In genomic region chr5:150660108-150660831, GRCh38 we compare ENCODE assay signal across 21 cellular contexts. TPM values are rescaled to one million over a fixed set of nuclear protein-coding genes. Genes with fewer than 3 reads are reported as not detected.
DNase-seq lines count a peak whose midpoint lies in the region; ATAC-seq, FAIRE-seq and TF ChIP-seq lines count a peak whose summit lies in the region.
"Had no signal": no experiment of that assay in that cellular context is flagged by ENCODE, and none has a peak within 500 bp of the region (broad histone marks: within the 10 kb centered on the region; RNA-seq: fewer than 3 reads in every experiment).

No MANE protein-coding gene starts in this region.

- no peak overlapping the region for H3K18ac ChIP-seq in trophoblast cell (ENCODE audit: low read length)

- H3K79me2 ChIP-seq in hepatocyte (no peaks in the 10 kb centered on the region), trophoblast cell (ENCODE audit: control insufficient read depth, insufficient read depth, low read length, poor library complexity) (peaks cover 6% of the 10 kb centered on the region)

- no peaks in the 10 kb centered on the region for H3K9me3 ChIP-seq in heart left ventricle
- no peaks in the 10 kb centered on the region for H3K9me3 ChIP-seq in hepatocyte (ENCODE audit: low read depth)
- H3K9me3 ChIP-seq in trophoblast cell (ENCODE audit: insufficient read depth, low read depth, low read length) = no peaks in the 10 kb centered on the region
- H3K9me3 ChIP-seq: sigmoid colon, transverse colon had no signal

- H3K36me3 Mint-ChIP-seq in activated CD4-positive, alpha-beta memory T cell treated with anti-CD3 and anti-CD28 coated beads, Interleukin-2, amount 10 ng/mL, durations not matched to agents 7 days and 5 days (ENCODE audit: low read depth) = no peaks in the 10 kb centered on the region
- H3K36me3 Mint-ChIP-seq: CD8-positive, alpha-beta memory T cell; naive thymus-derived CD8-positive, alpha-beta T cell had no signal

- H3K79me1 ChIP-seq in trophoblast cell (ENCODE audit: low read length) = peaks cover 17% of the 10 kb centered on the region

- intact Hi-C loops in heart left ventricle (cut with DNase I) (no loop called here), Right ventricle myocardium inferior (cut with DNase I) (no loop called here)

- no peak overlapping the region for H3K4ac ChIP-seq in trophoblast cell (ENCODE audit: low read depth, low read length)

- peak overlapping the region; percentile 27 for H2BK12ac ChIP-seq in trophoblast cell (ENCODE audit: low read length)

- H3K36me3 ChIP-seq in heart left ventricle (no peaks in the 10 kb centered on the region), hepatocyte (replicated peaks; ENCODE audit: insufficient read depth, low read depth) (no peaks in the 10 kb centered on the region), trophoblast cell (ENCODE audit: control insufficient read depth in 1 of 2, insufficient read depth in 2 of 2, low read length in 2 of 2) (no peaks in the 10 kb centered on the region)
- H3K36me3 ChIP-seq: sigmoid colon, transverse colon had no signal

- H3K4me3 ChIP-seq in heart left ventricle (no peak overlapping the region), hepatocyte (no peak overlapping the region), trophoblast cell (ENCODE audit: low read depth, low read length) (no peak overlapping the region)
- H3K4me3 ChIP-seq: sigmoid colon, transverse colon had no signal

- H3K4me1 ChIP-seq in heart left ventricle (peaks cover 0 to 58% (median 33%) of the 10 kb centered on the region in 12 donors), hepatocyte (ENCODE audit: insufficient read depth) (peaks cover 22% of the 10 kb centered on the region), trophoblast cell (ENCODE audit: control insufficient read depth in 1 of 2, insufficient read depth in 2 of 2, low read length in 2 of 2) (peaks cover 15 to 37% of the 10 kb centered on the region in 2 experiments)

- peak overlapping the region; percentile 50 for H2AK5ac ChIP-seq in trophoblast cell (ENCODE audit: low read length)

- no peak overlapping the region for H3K4me3 Mint-ChIP-seq in activated CD4-positive, alpha-beta memory T cell treated with anti-CD3 and anti-CD28 coated beads, Interleukin-2, amount 10 ng/mL, durations not matched to agents 7 days and 5 days
- H3K4me3 Mint-ChIP-seq: CD8-positive, alpha-beta memory T cell; naive thymus-derived CD8-positive, alpha-beta T cell had no signal

- TF ChIP-seq POLR2A in heart left ventricle (IDR thresholded peaks at IDR 0.05) = no peak
- TF ChIP-seq POLR2A in H54 (IDR thresholded peaks at IDR 0.05; ENCODE audit: low read depth, low read length) = no peak

- DNase-seq in heart left ventricle (no peak), Right ventricle myocardium inferior (ENCODE audit: missing footprints) (no peak), hepatocyte (ENCODE audit: low spot score) (peak; percentile 13), trophoblast cell (no peak), NCI-H146 (lab: John Stamatoyannopoulos, UW) (no peak), H54 (ENCODE audit: insufficient read length, low spot score) (no peak)
- DNase-seq in effector CD4-positive, alpha-beta T cell = no peak
- no peak for DNase-seq in activated CD4-positive, alpha-beta memory T cell treated with anti-CD3 and anti-CD28 coated beads, Interleukin-2, amount 10 ng/mL, durations not matched to agents 7 days and 5 days
- DNase-seq: CD8-positive, alpha-beta memory T cell; GOT3; naive thymus-derived CD8-positive, alpha-beta T cell; NCI-H187 treated with DMSO at 0.1 percent for 48 hours; NCI-H524 treated with DMSO at 0.1 percent for 48 hours; PC-3; stimulated activated CD4-positive, alpha-beta T cell treated with anti-CD3 and anti-CD28 coated beads, Interleukin-4, amount 100 ng/mL, for 1 hour; stimulated activated CD8-positive, alpha-beta memory T cell treated with anti-CD3 and anti-CD28 coated beads, Interleukin-4, amount 100 ng/mL, for 48 hours; transverse colon had no signal

- H3K27me3 Mint-ChIP-seq in activated CD4-positive, alpha-beta memory T cell treated with anti-CD3 and anti-CD28 coated beads, Interleukin-2, amount 10 ng/mL, durations not matched to agents 7 days and 5 days = peaks cover 11% of the 10 kb centered on the region

- CTCF ChIA-PET in activated CD4-positive, alpha-beta memory T cell treated with anti-CD3 and anti-CD28 coated beads, Interleukin-2, amount 10 ng/mL, durations not matched to agents 7 days and 5 days (lab: Charles Lee) = interaction anchor here (1.8 kb wide), 1 partner anchor 40 kb away, joined by 8 read pairs; the partner anchor contains the start of gene RBM22

- H4K20me1 ChIP-seq in hepatocyte (ENCODE audit: insufficient read depth, poor library complexity, severe bottlenecking) = no peaks in the 10 kb centered on the region

- no peak for ATAC-seq in heart left ventricle
- no peak for ATAC-seq in Right ventricle myocardium inferior
- ATAC-seq: naive thymus-derived CD8-positive, alpha-beta T cell; PC-3 had no signal

- POLR2A ChIA-PET in activated CD4-positive, alpha-beta memory T cell treated with anti-CD3 and anti-CD28 coated beads, Interleukin-2, amount 10 ng/mL, durations not matched to agents 7 days and 5 days (lab: Charles Lee) = no interaction called here

- H3K14ac ChIP-seq in trophoblast cell (ENCODE audit: low read length) = peak overlapping the region; percentile 34

- H3K9me2 ChIP-seq in hepatocyte (replicated peaks; ENCODE audit: insufficient read depth) = no peaks in the 10 kb centered on the region

- no peak overlapping the region for H3K9ac ChIP-seq in trophoblast cell (ENCODE audit: low read length)

- H3K27me3 ChIP-seq in heart left ventricle = no peaks in the 10 kb centered on the region
- no peaks in the 10 kb centered on the region for H3K27me3 ChIP-seq in hepatocyte
- no peaks in the 10 kb centered on the region for H3K27me3 ChIP-seq in trophoblast cell (ENCODE audit: insufficient read depth, low read length)
- H3K27me3 ChIP-seq: sigmoid colon had no signal

- no peak overlapping the region for H3K23ac ChIP-seq in trophoblast cell (ENCODE audit: low read length)

- H4K91ac ChIP-seq in trophoblast cell (ENCODE audit: low read depth, low read length) = peak overlapping the region; percentile 29

- no peak overlapping the region for H4K12ac ChIP-seq in trophoblast cell (ENCODE audit: low read depth, low read length)

- no peak overlapping the region for H3K27ac Mint-ChIP-seq in activated CD4-positive, alpha-beta memory T cell treated with anti-CD3 and anti-CD28 coated beads, Interleukin-2, amount 10 ng/mL, durations not matched to agents 7 days and 5 days
- H3K27ac Mint-ChIP-seq: activated T-helper 2 cell treated with anti-CD3 and anti-CD28 coated beads, Interferon-gamma antibody, Interleukin-2, Interleukin-4, amounts not matched to agents 10 μg/mL and 5 μg/mL and 100 μg/mL, durations not matched to agents 14 hours and 24 hours and 36 hours; CD8-positive, alpha-beta memory T cell had no signal

- FAIRE-seq in H54 (lab: Jason Lieb, UNC) = no peak

- WGBS in heart left ventricle, 4 donors = 44 to 54% (median 46%) methylated on average over 4 of the region's 4 CpGs
- 38% methylated on average over 4 of the region's 4 CpGs for WGBS in hepatocyte (ENCODE audit: low lambda C conversion rate, missing lambda C conversion rate)
- WGBS in trophoblast cell (ENCODE audit: extremely low coverage, insufficient coverage, insufficient read length) = no CpG with 5 or more reads among the region's 4 CpGs

- H3K4me2 ChIP-seq in hepatocyte (no peak overlapping the region), trophoblast cell (ENCODE audit: low read length) (no peak overlapping the region)

- no peak overlapping the region for H2AFZ ChIP-seq in hepatocyte
- H2AFZ ChIP-seq in trophoblast cell (ENCODE audit: insufficient read depth, low read length, poor library complexity) = no peak overlapping the region

- no peaks in the 10 kb centered on the region for H3K9me3 Mint-ChIP-seq in activated CD4-positive, alpha-beta memory T cell treated with anti-CD3 and anti-CD28 coated beads, Interleukin-2, amount 10 ng/mL, durations not matched to agents 7 days and 5 days
- H3K9me3 Mint-ChIP-seq: activated T-helper 2 cell treated with anti-CD3 and anti-CD28 coated beads, Interferon-gamma antibody, Interleukin-2, Interleukin-4, amounts not matched to agents 10 μg/mL and 5 μg/mL and 100 μg/mL, durations not matched to agents 14 hours and 24 hours and 36 hours; CD8-positive, alpha-beta memory T cell; naive thymus-derived CD8-positive, alpha-beta T cell had no signal

- no peak for TF ChIP-seq CTCF in heart left ventricle (IDR thresholded peaks at IDR 0.05)
- no peak for TF ChIP-seq CTCF in hepatocyte (IDR thresholded peaks at IDR 0.05; ENCODE audit: poor library complexity)

- H3K4me1 Mint-ChIP-seq in activated CD4-positive, alpha-beta memory T cell treated with anti-CD3 and anti-CD28 coated beads, Interleukin-2, amount 10 ng/mL, durations not matched to agents 7 days and 5 days = peaks cover 7% of the 10 kb centered on the region

- no peak overlapping the region for H4K8ac ChIP-seq in trophoblast cell (ENCODE audit: low read depth, low read length)

- H3K27ac ChIP-seq in heart left ventricle = peak overlapping the region in 8 of 12 donors; percentile 17 to 96 (median 36)
- H3K27ac ChIP-seq in hepatocyte = no peak overlapping the region
- H3K27ac ChIP-seq in trophoblast cell (ENCODE audit: low read depth, low read length) = no peak overlapping the region
- H3K27ac ChIP-seq: transverse colon, VCaP had no signal

- H2BK5ac ChIP-seq in trophoblast cell (ENCODE audit: low read depth, low read length, poor library complexity) = no peak overlapping the region

- H2BK120ac ChIP-seq in trophoblast cell (ENCODE audit: insufficient read depth, low read length, poor library complexity) = no peak overlapping the region

RNA-seq across cellular contexts. Expression of gene MYOZ3, which starts 0.8 kb away (rescaled TPM):
- total RNA-seq in heart left ventricle (10 to 100 TPM in 1 of 9 donors, 1 to 10 TPM in 8; 1.8 to 10.2 (median 5.1) TPM), Right ventricle myocardium inferior (5.5 TPM), hepatocyte (0.92 and 1.1 TPM in 2 replicates)
- polyA plus RNA-seq in heart left ventricle (1 to 10 TPM; 1.2 to 4.6 TPM), hepatocyte (0.83 and 1.8 TPM in 2 replicates)
- 9.5 and 10.0 TPM in 2 replicates for polyA plus RNA-seq in trophoblast cell (2013)
- under 1 TPM in 1 of 2 experiments, not detected in 1; 0.13 TPM for total RNA-seq in activated CD4-positive, alpha-beta memory T cell treated with anti-CD3 and anti-CD28 coated beads, Interleukin-2, amount 10 ng/mL, durations not matched to agents 7 days and 5 days
- total RNA-seq: CD8-positive, alpha-beta memory T cell; HT-29; naive thymus-derived CD8-positive, alpha-beta T cell; PC-3; transverse colon had no signal
- polyA plus RNA-seq: CD8-positive, alpha-beta memory T cell had no signal

RNA-seq across cellular contexts. Expression of gene SYNPO, which starts 19.8 kb away (rescaled TPM):
- total RNA-seq in heart left ventricle (100 to 1,000 TPM; 444 to 782 (median 590) TPM), Right ventricle myocardium inferior (587 TPM), hepatocyte (6.9 and 8.4 TPM in 2 replicates)
- polyA plus RNA-seq in heart left ventricle (100 to 1,000 TPM; 304 to 791 TPM), hepatocyte (5.3 and 7.1 TPM in 2 replicates)
- polyA plus RNA-seq in trophoblast cell (2013) = 52.3 and 58.9 TPM in 2 replicates
- under 1 TPM; 0.08 to 0.10 TPM for total RNA-seq in activated CD4-positive, alpha-beta memory T cell treated with anti-CD3 and anti-CD28 coated beads, Interleukin-2, amount 10 ng/mL, durations not matched to agents 7 days and 5 days
- polyA plus RNA-seq: CD8-positive, alpha-beta memory T cell; naive thymus-derived CD8-positive, alpha-beta T cell had no signal

RNA-seq across cellular contexts. Expression of gene RBM22, which starts 40.6 kb away (rescaled TPM):
- total RNA-seq in heart left ventricle = 10 to 100 TPM; 23.5 to 42.3 (median 28.0) TPM
- 10 to 100 TPM; 19.2 to 24.6 TPM for polyA plus RNA-seq in heart left ventricle
- total RNA-seq in Right ventricle myocardium inferior = 30.5 TPM
- total RNA-seq in hepatocyte = 39.3 and 42.6 TPM in 2 replicates
- polyA plus RNA-seq in hepatocyte = 32.9 and 38.6 TPM in 2 replicates
- polyA plus RNA-seq in trophoblast cell (2013) = 50.4 and 51.3 TPM in 2 replicates
- total RNA-seq in activated CD4-positive, alpha-beta memory T cell treated with anti-CD3 and anti-CD28 coated beads, Interleukin-2, amount 10 ng/mL, durations not matched to agents 7 days and 5 days = 10 to 100 TPM; 66.8 to 70.7 TPM

Comparison
In these comparisons a context has a peak if more than half of its experiments do, and no peak if none do; other contexts are left out.
1. H3K27ac ChIP-seq: peak in heart left ventricle (8 of 12); none in hepatocyte (single experiment) and trophoblast cell (single experiment).
2. RNA of gene SYNPO, which starts 19.8 kb away (total RNA-seq): 444 to 782 TPM in heart left ventricle and 587 TPM in Right ventricle myocardium inferior (single experiment); 6.9 to 8.4 TPM in hepatocyte and 0.08 to 0.10 TPM in activated CD4-positive, alpha-beta memory T cell treated with anti-CD3 and anti-CD28 coated beads, Interleukin-2, amount 10 ng/mL, durations not matched to agents 7 days and 5 days; every median in the first group is over 10 times any median in the second.